9 cellular contexts compared by ENCODE assay signal in the genomic region with DNA sequence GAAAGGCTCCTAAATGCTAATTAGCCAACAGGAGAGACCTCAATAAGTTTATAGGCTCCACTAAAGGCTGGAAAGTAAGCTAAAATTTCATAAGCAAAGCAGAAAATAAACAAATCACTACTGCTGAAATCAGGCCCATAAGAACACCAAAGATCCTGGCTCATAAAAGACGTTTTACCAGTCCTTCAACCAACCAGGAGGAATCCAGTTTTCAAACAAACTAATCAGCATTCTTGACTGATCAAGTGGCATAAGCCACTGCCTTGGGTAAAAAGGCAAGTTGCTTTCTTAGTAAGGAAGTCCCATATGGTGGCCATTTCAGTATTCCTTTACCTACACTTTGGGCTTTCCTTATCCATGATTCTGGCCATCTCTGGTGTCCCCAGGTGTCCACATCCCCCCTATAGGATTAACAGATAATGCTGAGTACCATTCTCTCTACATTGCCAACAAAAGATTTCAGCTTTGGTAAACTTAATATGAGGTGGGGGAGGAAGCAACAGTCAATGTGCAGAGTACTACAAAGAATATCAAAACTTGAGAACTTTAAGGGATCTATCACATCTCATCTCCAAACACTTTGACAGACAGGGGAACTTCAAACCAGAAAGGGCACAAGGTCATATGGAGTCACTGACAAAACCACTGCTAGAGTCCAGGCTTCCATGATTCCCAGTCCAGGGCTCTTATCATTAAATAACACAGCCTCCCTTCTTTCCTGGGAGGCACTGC. TPM values are rescaled to one million over a fixed set of nuclear protein-coding genes. Genes with fewer than 3 reads are reported as not detected.
A peak's percentile ranks its signal among the peaks of the same experiment; 100 is the strongest.
DNase-seq lines count a peak whose midpoint lies in the region; ATAC-seq and TF ChIP-seq lines count a peak whose summit lies in the region.
"Had no signal": no experiment of that assay in that cellular context is flagged by ENCODE, and none has a peak within 500 bp of the region (broad histone marks: within the 10 kb centered on the region; RNA-seq: fewer than 3 reads in every experiment).

No MANE protein-coding gene starts in this region.

- POLR2A ChIA-PET in PC-3 (lab: Charles Lee; ENCODE audit: unreplicated experiment): interaction anchor here (0.5 kb wide), 1 partner anchor 11 kb away, joined by 3 read pairs; no protein-coding TSS in a partner anchor

- peak overlapping the region; percentile 33 for H3K27ac ChIP-seq in PC-3 (ENCODE audit: low read length)
- H3K27ac ChIP-seq in epithelial cell of prostate: peak overlapping the region; percentile 63
- peak overlapping the region; percentile 87 for H3K27ac ChIP-seq in parathyroid adenoma
- no peak overlapping the region for H3K27ac ChIP-seq in mesendoderm (ENCODE audit: low read depth, low read length)

- no peak overlapping the region for H2BK15ac ChIP-seq in mesendoderm (replicated peaks; ENCODE audit: low read depth)

- no peaks in the 10 kb centered on the region for H4K20me1 ChIP-seq in PC-3 (ENCODE audit: low read length)

- DNase-seq in CMK (ENCODE audit: low read depth) (peak; percentile 25), PC-3 (peak; percentile 87), epithelial cell of prostate (ENCODE audit: low read depth, low spot score) (no peak), AG08395 (ENCODE audit: low spot score) (no peak), mesendoderm (no peak), NCI-H1105 treated with DMSO at 0.1 percent for 48 hours (lab: John Stamatoyannopoulos, UW) (no peak), glomerular visceral epithelial cell (ENCODE audit: extremely low spot score) (no peak)
- DNase-seq: NCI-H1105 had no signal

- peak overlapping the region; percentile 93 for H3K4me2 ChIP-seq in PC-3 (ENCODE audit: low read length)
- H3K4me2 ChIP-seq in parathyroid adenoma (ENCODE audit: low read length): peak overlapping the region; percentile 91
- no peak overlapping the region for H3K4me2 ChIP-seq in mesendoderm (ENCODE audit: low read length)

- H2AK5ac ChIP-seq in mesendoderm (ENCODE audit: low read length): no peak overlapping the region

- no CpG with 5 or more reads among the region's 1 CpG for WGBS in mesendoderm (ENCODE audit: extremely low coverage, insufficient coverage, low lambda C conversion rate)

- no peak overlapping the region for H2BK5ac ChIP-seq in mesendoderm (ENCODE audit: low read length)

- no peaks in the 10 kb centered on the region for H3K36me3 ChIP-seq in PC-3 (ENCODE audit: low read depth, low read length)
- H3K36me3 ChIP-seq in parathyroid adenoma (ENCODE audit: control insufficient read depth, insufficient read depth, low read length): no peaks in the 10 kb centered on the region
- H3K36me3 ChIP-seq in mesendoderm (ENCODE audit: control insufficient read depth, insufficient read depth, low read length): no peaks in the 10 kb centered on the region

- no peaks in the 10 kb centered on the region for H3K79me1 ChIP-seq in mesendoderm (ENCODE audit: low read length)

- H3K23ac ChIP-seq in mesendoderm (ENCODE audit: low read length): no peak overlapping the region

- ATAC-seq in PC-3: no peak

- H3K79me2 ChIP-seq in PC-3 (ENCODE audit: low read length) (peaks cover 63% of the 10 kb centered on the region), parathyroid adenoma (peaks cover 51% of the 10 kb centered on the region), mesendoderm (ENCODE audit: control insufficient read depth, insufficient read depth, low read length) (no peaks in the 10 kb centered on the region)

- no peak overlapping the region for H4K8ac ChIP-seq in mesendoderm (ENCODE audit: low read depth, low read length)

- no peak overlapping the region for H2BK120ac ChIP-seq in mesendoderm (ENCODE audit: low read depth, low read length)

- H3K9ac ChIP-seq in PC-3 (ENCODE audit: low read length): peak overlapping the region; percentile 65
- no peak overlapping the region for H3K9ac ChIP-seq in parathyroid adenoma
- no peak overlapping the region for H3K9ac ChIP-seq in mesendoderm (ENCODE audit: low read length)

- H3K4me3 ChIP-seq in PC-3 (ENCODE audit: low read length) (peak overlapping the region; percentile 80), parathyroid adenoma (ENCODE audit: low read depth, low read length) (peak overlapping the region; percentile 96), mesendoderm (ENCODE audit: low read length) (no peak overlapping the region)

- H3K27me3 ChIP-seq in PC-3 (ENCODE audit: low read length) (no peaks in the 10 kb centered on the region), parathyroid adenoma (ENCODE audit: control insufficient read depth, insufficient read depth, low read length) (no peaks in the 10 kb centered on the region), mesendoderm (ENCODE audit: insufficient read depth, low read length, poor library complexity) (no peaks in the 10 kb centered on the region)

- TF ChIP-seq CTCF in PC-3 (conservative IDR thresholded peaks at IDR 0.05; ENCODE audit: low read depth, low read length) (no peak), parathyroid adenoma (IDR thresholded peaks at IDR 0.05) (no peak)

- peaks cover 13% of the 10 kb centered on the region for H3K4me1 ChIP-seq in PC-3 (ENCODE audit: insufficient read depth, low read length)
- peaks cover 15% of the 10 kb centered on the region for H3K4me1 ChIP-seq in parathyroid adenoma
- peaks cover 5% of the 10 kb centered on the region for H3K4me1 ChIP-seq in mesendoderm (ENCODE audit: control insufficient read depth, low read depth, low read length)

- TSS peak; percentile 51 for BruUV-seq in PC-3 (replicated peaks; lab: Mats Ljungman, UMichigan)

- H3K9me3 ChIP-seq in PC-3 (ENCODE audit: low read length) (no peaks in the 10 kb centered on the region), parathyroid adenoma (ENCODE audit: control insufficient read depth, low read length) (no peaks in the 10 kb centered on the region)

- H3K56ac ChIP-seq in mesendoderm (ENCODE audit: low read length): no peak overlapping the region

- intact Hi-C loops in PC-3 (cut with micrococcal nuclease): loop anchor here (2.0 kb wide), 1 partner anchor 80 kb away; no protein-coding TSS in a partner anchor

- CTCF ChIA-PET in PC-3 (lab: Charles Lee): no interaction called here

- no peaks in the 10 kb centered on the region for H3F3A ChIP-seq in PC-3 (ENCODE audit: low read length, unreplicated experiment)

- H4K5ac ChIP-seq in mesendoderm (ENCODE audit: low read length): no peak overlapping the region

- H3K4ac ChIP-seq in mesendoderm (ENCODE audit: low read depth, low read length): no peak overlapping the region

- no peak overlapping the region for H3K18ac ChIP-seq in mesendoderm (ENCODE audit: low read length)

- H3K9me2 ChIP-seq in PC-3 (replicated peaks; ENCODE audit: low read length): no peaks in the 10 kb centered on the region

- H2AFZ ChIP-seq in PC-3 (ENCODE audit: low read length) (no peak overlapping the region), parathyroid adenoma (no peak overlapping the region)

RNA-seq across cellular contexts. Expression of a gene that starts 1.3 kb away (rescaled TPM):
- total RNA-seq in PC-3 (2014; rRNA removed): 53.3 and 77.1 TPM in 2 replicates
- polyA plus RNA-seq in mesendoderm (2013, experiment 1 of 2): 4.7 TPM
- polyA plus RNA-seq in mesendoderm (2013, experiment 2 of 2): 5.2 TPM

RNA-seq across cellular contexts. Expression of a gene that starts 1.8 kb away (rescaled TPM):
- 1.9 and 2.2 TPM in 2 replicates for total RNA-seq in PC-3 (2014; rRNA removed)
- 0.13 TPM for polyA plus RNA-seq in mesendoderm (2013, experiment 1 of 2)
- 0.13 TPM for polyA plus RNA-seq in mesendoderm (2013, experiment 2 of 2)

Comparison
In these comparisons a context has a peak if more than half of its experiments do, and no peak if none do; other contexts are left out.
1. DNase-seq: peak in CMK (single experiment) and PC-3 (single experiment); none in epithelial cell of prostate (single experiment), AG08395 (single experiment), mesendoderm (single experiment), NCI-H1105 treated with DMSO at 0.1 percent for 48 hours (single experiment) and glomerular visceral epithelial cell (single experiment).